Comparison of ENCODE assay signal across 8 cellular contexts in genomic region chr1:119007672-119008482, GRCh38. TPM values are rescaled to one million over a fixed set of nuclear protein-coding genes. Genes with fewer than 3 reads are reported as not detected.
DNase-seq lines count a peak whose midpoint lies in the region; ATAC-seq and TF ChIP-seq lines count a peak whose summit lies in the region.

No MANE protein-coding gene starts in this region.

- peak; percentile 22 for ATAC-seq in HG02763 (IDR thresholded peaks at IDR 0.05; ENCODE audit: unreplicated experiment)
- no peak for ATAC-seq in effector memory CD8-positive, alpha-beta T cell (replicated peaks)
- peak; percentile 43 for ATAC-seq in mucosa of descending colon
- no peak for ATAC-seq in CD4-positive, alpha-beta T cell (ENCODE audit: poor library complexity)

- H3K4me1 Mint-ChIP-seq in effector memory CD8-positive, alpha-beta T cell (ENCODE audit: low read depth in 2 of 2), result peaks cover 7 to 11% of the 10 kb centered on the region in 2 donors
- H3K4me1 Mint-ChIP-seq in CD4-positive, alpha-beta T cell (ENCODE audit: low read depth), result peaks cover 12% of the 10 kb centered on the region

- H3K36me3 ChIP-seq in A673 (ENCODE audit: insufficient read depth, low read length, poor library complexity, severe bottlenecking), result no peaks in the 10 kb centered on the region
- no peaks in the 10 kb centered on the region for H3K36me3 ChIP-seq in mucosa of descending colon (ENCODE audit: low read depth)

- no peak for DNase-seq in A673 (ENCODE audit: low spot score)
- DNase-seq in effector memory CD8-positive, alpha-beta T cell, result no peak
- no peak for DNase-seq in mucosa of descending colon
- no peak for DNase-seq in medulla oblongata (ENCODE audit: extremely low spot score)
- no peak for DNase-seq in CD4-positive, alpha-beta T cell
- no peak for DNase-seq in hypothalamus (lab: John Stamatoyannopoulos, UW)
- DNase-seq in NCI-H2029 treated with DMSO at 0.1 percent for 48 hours (lab: John Stamatoyannopoulos, UW), result no peak

- CTCF ChIA-PET in A673 (lab: Charles Lee), result interaction anchor here (0.5 to 1.3 kb wide), 5 partner anchors 224 to 856 kb away, joined by 3 to 6 read pairs (median 6); no protein-coding TSS in a partner anchor
- CTCF ChIA-PET in CD4-positive, alpha-beta T cell (lab: Charles Lee), result no interaction called here

- peaks cover 36% of the 10 kb centered on the region for H3K27me3 ChIP-seq in A673 (replicated peaks; ENCODE audit: insufficient read depth, low read depth, low read length, poor library complexity)
- peaks cover 78% of the 10 kb centered on the region for H3K27me3 ChIP-seq in CD4-positive, alpha-beta T cell (ENCODE audit: control insufficient read depth, insufficient read depth, low read length)

- peaks cover 81 to 84% of the 10 kb centered on the region in 2 donors for H3K27me3 Mint-ChIP-seq in effector memory CD8-positive, alpha-beta T cell
- peaks cover 85% of the 10 kb centered on the region for H3K27me3 Mint-ChIP-seq in CD4-positive, alpha-beta T cell

- no peaks in the 10 kb centered on the region for H3K4me1 ChIP-seq in A673 (ENCODE audit: insufficient read depth, low read length, poor library complexity, severe bottlenecking)
- peaks cover 12% of the 10 kb centered on the region for H3K4me1 ChIP-seq in mucosa of descending colon (ENCODE audit: low read depth)

- no peak overlapping the region for H3K27ac Mint-ChIP-seq in effector memory CD8-positive, alpha-beta T cell
- H3K27ac Mint-ChIP-seq in CD4-positive, alpha-beta T cell, result no peak overlapping the region

- BruUV-seq in A673 (replicated peaks; lab: Mats Ljungman, UMichigan), result no TSS peak

- H3K27ac ChIP-seq in A673 (ENCODE audit: low read depth, low read length, poor library complexity, severe bottlenecking), result no peak overlapping the region
- H3K27ac ChIP-seq in CD4-positive, alpha-beta T cell (ENCODE audit: low read depth, low read length), result no peak overlapping the region

- TF ChIP-seq CTCF in A673 (conservative IDR thresholded peaks at IDR 0.05; ENCODE audit: low read depth, low read length) (no peak), mucosa of descending colon (IDR thresholded peaks at IDR 0.05) (no peak)
- TF ChIP-seq CTCF in CD4-positive, alpha-beta T cell (IDR thresholded peaks at IDR 0.05), result no peak

- peak overlapping the region; percentile 50 to 53 for H3K4me3 Mint-ChIP-seq in effector memory CD8-positive, alpha-beta T cell
- H3K4me3 Mint-ChIP-seq in CD4-positive, alpha-beta T cell, result no peak overlapping the region

- POLR2A ChIA-PET in A673 (lab: Charles Lee; ENCODE audit: low non-redundant PET), result no interaction called here
- POLR2A ChIA-PET in CD4-positive, alpha-beta T cell (lab: Charles Lee), result no interaction called here

- no peaks in the 10 kb centered on the region for H3K36me3 Mint-ChIP-seq in effector memory CD8-positive, alpha-beta T cell (ENCODE audit: insufficient read depth)
- no peaks in the 10 kb centered on the region for H3K36me3 Mint-ChIP-seq in CD4-positive, alpha-beta T cell (ENCODE audit: low read depth)

- H3K4me3 ChIP-seq in A673 (ENCODE audit: low read depth, low read length, poor library complexity, severe bottlenecking) (peak overlapping the region; percentile 14), mucosa of descending colon (no peak overlapping the region)

- intact Hi-C loops in A673 (cut with micrococcal nuclease; ENCODE audit: unreplicated experiment) (loop anchor here (2.0 to 5.0 kb wide), 3 partner anchors 701 to 857 kb away; no protein-coding TSS in a partner anchor), mucosa of descending colon (cut with DNase I, micrococcal nuclease) (no loop called here)
- intact Hi-C loops in CD4-positive, alpha-beta T cell (cut with DNase I, micrococcal nuclease), result no loop called here

- H3K9me3 ChIP-seq in A673 (ENCODE audit: low read depth, low read length, poor library complexity, severe bottlenecking), result no peaks in the 10 kb centered on the region
- no peaks in the 10 kb centered on the region for H3K9me3 ChIP-seq in mucosa of descending colon
- peaks cover 25% of the 10 kb centered on the region for H3K9me3 ChIP-seq in CD4-positive, alpha-beta T cell (ENCODE audit: control insufficient read depth, low read length)

- H3K9me3 Mint-ChIP-seq in effector memory CD8-positive, alpha-beta T cell, result peaks cover 6 to 17% of the 10 kb centered on the region in 2 donors
- peaks cover 3% of the 10 kb centered on the region for H3K9me3 Mint-ChIP-seq in CD4-positive, alpha-beta T cell

RNA-seq across cellular contexts. Expression of gene TBX15, which starts 19.7 kb away (rescaled TPM):
- 0.31 and 0.32 TPM in 2 replicates for total RNA-seq in A673 (2021)
- total RNA-seq in mucosa of descending colon, result not detected
- total RNA-seq in CD4-positive, alpha-beta T cell, result not detected

Comparison
In these comparisons a context has a peak if more than half of its experiments do, and no peak if none do; other contexts are left out.
1. ATAC-seq: peak in HG02763 (single experiment) and mucosa of descending colon (single experiment); none in effector memory CD8-positive, alpha-beta T cell (single experiment) and CD4-positive, alpha-beta T cell (single experiment).